ENCODE assay signal across 13 cellular contexts in genomic region chr18:35936951-35937350, GRCh38.
"Had no signal": no experiment of that assay in that cellular context is flagged by ENCODE, and none has a peak within 500 bp of the region (broad histone marks: within the 10 kb centered on the region; RNA-seq: fewer than 3 reads in every experiment).

No MANE protein-coding gene starts in this region.

- ATAC-seq: activated CD8-positive, alpha-beta memory T cell treated with anti-CD3 and anti-CD28 coated beads, Interleukin-2, amount 10 ng/mL, durations not matched to agents 7 days and 5 days; heart right ventricle had no signal

- H3K4me3 Mint-ChIP-seq: activated CD4-positive, alpha-beta memory T cell treated with anti-CD3 and anti-CD28 coated beads, Interleukin-2, amount 10 ng/mL, durations not matched to agents 7 days and 5 days; activated CD8-positive, alpha-beta memory T cell treated with anti-CD3 and anti-CD28 coated beads, Interleukin-2, amount 10 ng/mL, durations not matched to agents 7 days and 5 days; activated naive CD8-positive, alpha-beta T cell treated with anti-CD3 and anti-CD28 coated beads for 36 hours; natural killer cell had no signal

- H3K9me3 Mint-ChIP-seq: activated CD4-positive, alpha-beta memory T cell treated with anti-CD3 and anti-CD28 coated beads, Interleukin-2, amount 10 ng/mL, durations not matched to agents 7 days and 5 days; activated naive CD8-positive, alpha-beta T cell treated with anti-CD3 and anti-CD28 coated beads for 36 hours; natural killer cell had no signal

- H3K27me3 ChIP-seq: heart right ventricle, transverse colon had no signal

- DNase-seq: activated CD4-positive, alpha-beta memory T cell treated with anti-CD3 and anti-CD28 coated beads, Interleukin-2, amount 10 ng/mL, durations not matched to agents 7 days and 5 days; activated CD8-positive, alpha-beta memory T cell treated with anti-CD3 and anti-CD28 coated beads, Interleukin-2, amount 10 ng/mL, durations not matched to agents 7 days and 5 days; activated naive CD8-positive, alpha-beta T cell treated with anti-CD3 and anti-CD28 coated beads for 36 hours; amygdala; central memory CD4-positive, alpha-beta T cell; heart right ventricle; kidney glomerular epithelial cell; natural killer cell; stimulated activated CD8-positive, alpha-beta memory T cell treated with anti-CD3 and anti-CD28 coated beads, Interleukin-4, amount 100 ng/mL, for 48 hours; stimulated activated naive CD4-positive, alpha-beta T cell treated with Interleukin-2 at 50 U/mL for 16 hours; substantia nigra; transverse colon; WERI-Rb-1 had no signal

- H3K4me3 ChIP-seq: heart right ventricle, transverse colon had no signal

- H3K4me1 Mint-ChIP-seq: activated CD8-positive, alpha-beta memory T cell treated with anti-CD3 and anti-CD28 coated beads, Interleukin-2, amount 10 ng/mL, durations not matched to agents 7 days and 5 days; activated naive CD8-positive, alpha-beta T cell treated with anti-CD3 and anti-CD28 coated beads for 36 hours; natural killer cell had no signal

- H3K4me1 ChIP-seq: heart right ventricle, transverse colon had no signal

- H3K27ac Mint-ChIP-seq: activated CD4-positive, alpha-beta memory T cell treated with anti-CD3 and anti-CD28 coated beads, Interleukin-2, amount 10 ng/mL, durations not matched to agents 7 days and 5 days; activated CD8-positive, alpha-beta memory T cell treated with anti-CD3 and anti-CD28 coated beads, Interleukin-2, amount 10 ng/mL, durations not matched to agents 7 days and 5 days; activated naive CD8-positive, alpha-beta T cell treated with anti-CD3 and anti-CD28 coated beads for 36 hours; natural killer cell had no signal

- H3K36me3 ChIP-seq: heart right ventricle, transverse colon, WERI-Rb-1 had no signal

- H3K9me3 ChIP-seq: heart right ventricle, transverse colon had no signal

- H3K36me3 Mint-ChIP-seq: activated CD8-positive, alpha-beta memory T cell treated with anti-CD3 and anti-CD28 coated beads, Interleukin-2, amount 10 ng/mL, durations not matched to agents 7 days and 5 days; activated naive CD8-positive, alpha-beta T cell treated with anti-CD3 and anti-CD28 coated beads for 36 hours; natural killer cell had no signal

- H3K27ac ChIP-seq: heart right ventricle, transverse colon, WERI-Rb-1 had no signal
